Comparison of ENCODE assay signal across 28 cellular contexts in the genomic region with DNA sequence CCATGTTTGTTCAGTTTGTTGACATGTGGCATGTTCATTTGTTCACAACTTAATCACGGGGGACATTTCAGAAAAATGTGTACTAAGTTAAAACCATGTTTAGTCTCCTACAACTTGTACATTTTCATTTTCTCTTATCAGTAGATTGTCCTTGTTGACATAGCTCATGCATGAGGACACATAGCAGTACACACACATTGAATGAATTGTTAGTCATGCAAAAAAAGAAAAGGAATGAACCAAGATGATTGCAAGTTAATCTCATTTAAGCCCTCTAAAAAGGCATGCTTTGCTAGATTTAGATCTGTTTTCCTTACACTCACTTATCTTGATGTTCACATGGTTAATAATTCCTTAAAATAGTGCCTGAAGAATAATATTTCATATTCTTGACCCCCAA.
"Had no signal": no experiment of that assay in that cellular context is flagged by ENCODE, and none has a peak within 500 bp of the region (broad histone marks: within the 10 kb centered on the region; RNA-seq: fewer than 3 reads in every experiment).

No MANE protein-coding gene starts in this region.

- H3K27me3 ChIP-seq: neural progenitor cell, neutrophil, right atrium auricular region, stomach, testis, thyroid gland, transverse colon, upper lobe of left lung had no signal

- H3K9ac ChIP-seq: neural progenitor cell, parathyroid adenoma had no signal

- ATAC-seq: natural killer cell; psoas muscle; sciatic nerve; stimulated activated naive B cell treated with anti-CD40 and anti-IgM and Interleukin-4, amounts not matched to agents 10 μg/mL and 1 μg/mL and 100 μg/mL, for 72 hours; stimulated activated naive CD8-positive, alpha-beta T cell treated with anti-CD3 and anti-CD28 coated beads, Interleukin-15, Interleukin-2, amounts not matched to agents 100 U/mL and 50 U/mL, for 24 hours had no signal

- H3K4me3 ChIP-seq: left ventricle myocardium inferior, lung, neural progenitor cell, psoas muscle, right atrium auricular region, skin epidermis, stomach, testis, thyroid gland, transverse colon, upper lobe of left lung had no signal

- H3K27ac ChIP-seq: left ventricle myocardium inferior, neural progenitor cell, neutrophil, parathyroid adenoma, psoas muscle, right atrium auricular region, skin epidermis, stomach, testis, thyroid gland, transverse colon, upper lobe of left lung had no signal

- H3K4me1 ChIP-seq: left ventricle myocardium inferior, neural progenitor cell, parathyroid adenoma, psoas muscle, right atrium auricular region, testis, thyroid gland, transverse colon, upper lobe of left lung had no signal

- H2AFZ ChIP-seq: neural progenitor cell, parathyroid adenoma had no signal

- H3K79me2 ChIP-seq: parathyroid adenoma had no signal

- H3K4me2 ChIP-seq: neural progenitor cell had no signal

- H3K36me3 ChIP-seq: neutrophil, right atrium auricular region, thyroid gland had no signal

- H3K9me3 ChIP-seq: left ventricle myocardium inferior, neutrophil, psoas muscle, right atrium auricular region, stomach, testis, thyroid gland, transverse colon, upper lobe of left lung had no signal

- DNase-seq: hippocampal formation; immature natural killer cell; islet precursor cell; left ventricle myocardium inferior; mesendoderm; naive B cell; natural killer cell; nephron progenitor cell; occipital lobe; psoas muscle; stimulated activated CD4-positive, alpha-beta T cell treated with anti-CD3 and anti-CD28 coated beads, Interleukin-12 subunit alpha, Interleukin-12 subunit beta, amount 100 ng/mL, for 4 hours; stimulated activated CD4-positive, alpha-beta T cell treated with anti-CD3 and anti-CD28 coated beads, Interleukin-15, amount 100 ng/mL, for 24 hours; stimulated activated CD4-positive, alpha-beta T cell treated with anti-CD3 and anti-CD28 coated beads, Interleukin-2, amount 100 ng/mL, for 24 hours; stimulated activated CD4-positive, alpha-beta T cell treated with anti-CD3 and anti-CD28 coated beads, Interleukin-4, amount 100 ng/mL, for 1 hour; stimulated activated naive B cell treated with anti-CD40 and anti-IgM and Interleukin-4, amounts not matched to agents 10 μg/mL and 1 μg/mL and 100 μg/mL, for 72 hours; stimulated activated naive CD8-positive, alpha-beta T cell treated with anti-CD3 and anti-CD28 coated beads, Interleukin-15, Interleukin-2, amounts not matched to agents 100 U/mL and 50 U/mL, for 24 hours; stomach; testis; thyroid gland; transverse colon; upper lobe of left lung had no signal
